ENCODE assay signal across 8 cellular contexts in genomic region chr9:104969116-104969515, GRCh38. TPM values are rescaled to one million over a fixed set of nuclear protein-coding genes. Genes with fewer than 3 reads are reported as not detected.
DNase-seq lines count a peak whose midpoint lies in the region; ATAC-seq lines count a peak whose summit lies in the region.

No MANE protein-coding gene starts in this region.

- peaks cover 11 to 12% of the 10 kb centered on the region in 2 donors for H3K4me1 Mint-ChIP-seq in immature natural killer cell
- H3K4me1 Mint-ChIP-seq in stimulated activated memory B cell treated with anti-CD40 and anti-IgM and Interleukin-4, amounts not matched to agents 10 μg/mL and 1 μg/mL and 100 μg/mL, for 72 hours, result peaks cover 13% of the 10 kb centered on the region

- H3K9ac ChIP-seq in adipocyte (ENCODE audit: low read length), result peak overlapping the region; percentile 95

- H3K9me3 ChIP-seq in KOPT-K1 (ENCODE audit: insufficient read depth, low read length, poor library complexity, severe bottlenecking) (no peaks in the 10 kb centered on the region), adipocyte (ENCODE audit: control insufficient read depth, low read length) (no peaks in the 10 kb centered on the region)

- H3K36me3 Mint-ChIP-seq in immature natural killer cell, result peaks cover 0 to 3% (median 0%) of the 10 kb centered on the region in 3 donors
- no peaks in the 10 kb centered on the region for H3K36me3 Mint-ChIP-seq in stimulated activated memory B cell treated with anti-CD40 and anti-IgM and Interleukin-4, amounts not matched to agents 10 μg/mL and 1 μg/mL and 100 μg/mL, for 72 hours

- peak overlapping the region; percentile 93 to 98 (median 95) for H3K4me3 Mint-ChIP-seq in immature natural killer cell
- peak overlapping the region; percentile 98 for H3K4me3 Mint-ChIP-seq in stimulated activated memory B cell treated with anti-CD40 and anti-IgM and Interleukin-4, amounts not matched to agents 10 μg/mL and 1 μg/mL and 100 μg/mL, for 72 hours

- peaks cover 5 to 10% (median 10%) of the 10 kb centered on the region in 3 donors for H3K27me3 Mint-ChIP-seq in immature natural killer cell (ENCODE audit: low read depth in 3 of 3)
- peaks cover 36% of the 10 kb centered on the region for H3K27me3 Mint-ChIP-seq in stimulated activated memory B cell treated with anti-CD40 and anti-IgM and Interleukin-4, amounts not matched to agents 10 μg/mL and 1 μg/mL and 100 μg/mL, for 72 hours

- peak overlapping the region in 3 of 6 donors; percentile 9 to 78 (median 57) for H3K27ac Mint-ChIP-seq in immature natural killer cell
- H3K27ac Mint-ChIP-seq in stimulated activated memory B cell treated with anti-CD40 and anti-IgM and Interleukin-4, amounts not matched to agents 10 μg/mL and 1 μg/mL and 100 μg/mL, for 72 hours, result no peak overlapping the region

- no peak for ATAC-seq in stimulated activated memory B cell treated with anti-CD40 and anti-IgM and Interleukin-4, amounts not matched to agents 10 μg/mL and 1 μg/mL and 100 μg/mL, for 72 hours

- DNase-seq in adipocyte (ENCODE audit: low read depth) (no peak), immature natural killer cell (no peak), NCI-H146 treated with DMSO at 0.1 percent for 48 hours (lab: John Stamatoyannopoulos, UW; ENCODE audit: unreplicated experiment) (no peak), NCI-H1930 (lab: John Stamatoyannopoulos, UW) (no peak), NCI-H2081 treated with DMSO at 0.1 percent for 48 hours (lab: John Stamatoyannopoulos, UW) (no peak)
- DNase-seq in stimulated activated naive CD4-positive, alpha-beta T cell treated with Interleukin-2 at 50 U/mL for 16 hours (lab: John Stamatoyannopoulos, UW), result no peak

- peaks cover 32% of the 10 kb centered on the region for H3K4me1 ChIP-seq in adipocyte (ENCODE audit: control insufficient read depth, insufficient read depth, low read length)

- H3K4me3 ChIP-seq in adipocyte (ENCODE audit: low read length), result peak overlapping the region; percentile 88

- no peaks in the 10 kb centered on the region for H3K9me3 Mint-ChIP-seq in immature natural killer cell
- no peaks in the 10 kb centered on the region for H3K9me3 Mint-ChIP-seq in stimulated activated memory B cell treated with anti-CD40 and anti-IgM and Interleukin-4, amounts not matched to agents 10 μg/mL and 1 μg/mL and 100 μg/mL, for 72 hours

- H3K27ac ChIP-seq in KOPT-K1 (ENCODE audit: low read depth, low read length, poor library complexity, severe bottlenecking), result peak overlapping the region; percentile 91

- H3K27me3 ChIP-seq in adipocyte (replicated peaks; ENCODE audit: control insufficient read depth, insufficient read depth, low read length), result no peaks in the 10 kb centered on the region

- no peaks in the 10 kb centered on the region for H3K36me3 ChIP-seq in KOPT-K1 (ENCODE audit: insufficient read depth, low read length)
- no peaks in the 10 kb centered on the region for H3K36me3 ChIP-seq in adipocyte (ENCODE audit: control insufficient read depth, insufficient read depth, low read length, severe bottlenecking)

RNA-seq across cellular contexts. Expression of gene ABCA1, which starts 41.2 kb away (rescaled TPM):
- polyA plus RNA-seq in immature natural killer cell, result under 1 TPM in 2 of 3 donors, not detected in 1; 0.09 to 0.10 TPM
